In genomic region chr4:161642708-161643107, GRCh38 we compare ENCODE assay signal across 13 cellular contexts.
DNase-seq lines count a peak whose midpoint lies in the region; ATAC-seq and TF ChIP-seq lines count a peak whose summit lies in the region.
"Had no signal": no experiment of that assay in that cellular context is flagged by ENCODE, and none has a peak within 500 bp of the region (broad histone marks: within the 10 kb centered on the region; RNA-seq: fewer than 3 reads in every experiment).

No MANE protein-coding gene starts in this region.

- H3K4me2 ChIP-seq in SK-N-SH, result no peak overlapping the region

- no peaks in the 10 kb centered on the region for H3K4me1 ChIP-seq in BE2C
- no peaks in the 10 kb centered on the region; a peak in 1 of 4 replicates for H3K4me1 ChIP-seq in SK-N-SH (ENCODE audit: control insufficient read depth in 1 of 2, insufficient read depth in 2 of 2, low read depth in 1 of 2, low read length in 1 of 2)

- no peaks in the 10 kb centered on the region for H4K20me1 ChIP-seq in SK-N-SH (ENCODE audit: insufficient read depth)

- no peak overlapping the region for H2AFZ ChIP-seq in SK-N-SH (ENCODE audit: low read depth)

- DNase-seq in BE2C (no peak), SK-N-SH (peak; percentile 1), foreskin melanocyte (peak; percentile 22), mucosa of gallbladder (ENCODE audit: low spot score) (no peak)
- DNase-seq in activated CD4-positive, CD25-positive, alpha-beta regulatory T cell (lab: John Stamatoyannopoulos, UW), result no peak
- DNase-seq: activated T-cell treated with anti-CD3 and anti-CD28 coated beads, Interleukin-2, amount 50 U/mL, for 48 hours; NCI-H226; right cardiac atrium; SHP77 treated with DMSO at 0.1 percent for 48 hours had no signal

- TF ChIP-seq CTCF in BE2C (IDR thresholded peaks at IDR 0.05; ENCODE audit: low read depth, low read length) (peak; percentile 8; the same call in 1 of the 2 replicates), SK-N-SH (IDR thresholded peaks at IDR 0.05) (peak; percentile 60)

- H3K4me3 ChIP-seq in BE2C (ENCODE audit: low read depth, low read length) (no peak overlapping the region), SK-N-SH (ENCODE audit: low read depth in 2 of 2, low read length in 1 of 2) (no peak overlapping the region)
- H3K4me3 ChIP-seq: K562 had no signal

- H3K27me3 ChIP-seq in BE2C, result no peaks in the 10 kb centered on the region
- H3K27me3 ChIP-seq in SK-N-SH (ENCODE audit: insufficient read depth), result no peaks in the 10 kb centered on the region

- no peaks in the 10 kb centered on the region for H3K9me2 ChIP-seq in SK-N-SH

- H3K9ac ChIP-seq in SK-N-SH, result no peak overlapping the region

- TF ChIP-seq EP300 in SK-N-SH (IDR thresholded peaks at IDR 0.05; ENCODE audit: borderline replicate concordance in 1 of 2, low read depth in 1 of 2, low read length in 1 of 2), result no peak

- CTCF ChIA-PET in SK-N-SH (lab: Yijun Ruan, JAX), result interaction anchor here (0.7 to 1.0 kb wide), 2 partner anchors 37 to 217 kb away, joined by 3 to 4 read pairs; no protein-coding TSS in a partner anchor

- no peak overlapping the region for H3K27ac ChIP-seq in SK-N-SH (ENCODE audit: low read depth in 2 of 2, low read length in 1 of 2)

- peak; percentile 61 for ATAC-seq in HG03432 (IDR thresholded peaks at IDR 0.05; ENCODE audit: unreplicated experiment)
- no peak for ATAC-seq in GM18519 (IDR thresholded peaks at IDR 0.05; ENCODE audit: low FRiP score, unreplicated experiment)
- no peak for ATAC-seq in GM19324 (IDR thresholded peaks at IDR 0.05; ENCODE audit: low FRiP score, unreplicated experiment)
- ATAC-seq: K562, right cardiac atrium had no signal

- TF ChIP-seq RAD21 in SK-N-SH (IDR thresholded peaks at IDR 0.05; ENCODE audit: low read length), result peak; percentile 46

- H3K36me3 ChIP-seq in BE2C (no peaks in the 10 kb centered on the region), SK-N-SH (replicated peaks in 1 of 2; ENCODE audit: control insufficient read depth in 1 of 2, insufficient read depth in 2 of 2, low read length in 1 of 2) (peaks cover 0 to 4% of the 10 kb centered on the region in 2 experiments)

- POLR2A ChIA-PET in SK-N-SH (lab: Yijun Ruan, JAX), result no interaction called here

- H3K79me2 ChIP-seq in SK-N-SH (ENCODE audit: insufficient read depth), result no peaks in the 10 kb centered on the region

- 57% methylated on average over 1 of the region's 1 CpG for WGBS in SK-N-SH (ENCODE audit: low lambda C conversion rate)

- no peaks in the 10 kb centered on the region for H3K9me3 ChIP-seq in BE2C
- no peaks in the 10 kb centered on the region for H3K9me3 ChIP-seq in SK-N-SH

- H3F3A ChIP-seq in SK-N-SH (replicated peaks; ENCODE audit: insufficient read depth), result no peaks in the 10 kb centered on the region

TF ChIP-seq in SK-N-SH, 30 proteins besides CTCF, POLR2A, EP300 and RAD21:
- TF ChIP-seq POLR2AphosphoS5 (IDR thresholded peaks at IDR 0.05; ENCODE audit: low read depth, low read length), result no peak

Comparison
In these comparisons a context has a peak if more than half of its experiments do, and no peak if none do; other contexts are left out.
1. DNase-seq: peak in SK-N-SH (single experiment) and foreskin melanocyte (single experiment); none in BE2C (single experiment), mucosa of gallbladder (single experiment) and activated CD4-positive, CD25-positive, alpha-beta regulatory T cell (0 of 4).